26 cellular contexts compared by ENCODE assay signal in genomic region chr18:55504808-55505207, GRCh38.
DNase-seq lines count a peak whose midpoint lies in the region; ATAC-seq and TF ChIP-seq lines count a peak whose summit lies in the region.
"Had no signal": no experiment of that assay in that cellular context is flagged by ENCODE, and none has a peak within 500 bp of the region (broad histone marks: within the 10 kb centered on the region; RNA-seq: fewer than 3 reads in every experiment).

No MANE protein-coding gene starts in this region.

- H3K36me3 ChIP-seq in HEK293 (ENCODE audit: control insufficient read depth in 2 of 2, insufficient read depth in 1 of 2, low read length in 2 of 2): no peaks in the 10 kb centered on the region

- CTCF ChIA-PET in HEK293 (lab: Yijun Ruan, JAX): no interaction called here

- H3K9me3 Mint-ChIP-seq in naive B cell: no peaks in the 10 kb centered on the region
- H3K9me3 Mint-ChIP-seq: GM23338 had no signal

- no peak for TF ChIP-seq CTCF in HEK293 (tag by site-specific recombination; IDR thresholded peaks at IDR 0.05)

- H3K4me1 ChIP-seq in HEK293 (ENCODE audit: control insufficient read depth, insufficient read depth, low read length): peaks cover 30% of the 10 kb centered on the region

- H3K36me3 Mint-ChIP-seq in naive B cell: no peaks in the 10 kb centered on the region
- H3K36me3 Mint-ChIP-seq: CD14-positive monocyte had no signal

- DNase-seq in DMS 273 (lab: John Stamatoyannopoulos, UW; ENCODE audit: unreplicated experiment) (peak; percentile 20), DMS 273 treated with DMSO at 0.1 percent for 48 hours (lab: John Stamatoyannopoulos, UW) (no peak), NCI-H69 (lab: John Stamatoyannopoulos, UW) (peak; percentile 86), naive B cell (no peak), NCI-H510A (lab: John Stamatoyannopoulos, UW) (no peak)
- no peak for DNase-seq in stimulated activated CD4-positive, alpha-beta T cell treated with anti-CD3 and anti-CD28 coated beads, Interleukin-15, amount 100 ng/mL, for 24 hours
- DNase-seq: ACHN, DMS79, KG1, NCI-H1436, NCI-H187 treated with DMSO at 0.1 percent for 48 hours, NCI-H2107, NCI-H2227 treated with DMSO at 0.1 percent for 48 hours, NCI-H524 treated with DMSO at 0.1 percent for 48 hours, OCI-M1, Right ventricle myocardium superior, T-helper 9 cell had no signal

- H3K27ac Mint-ChIP-seq in naive B cell: peak overlapping the region in 5 of 6 donors; percentile 22 to 99 (median 39)
- H3K27ac Mint-ChIP-seq: CD14-positive monocyte, GM23338 had no signal

- no peak for ATAC-seq in naive B cell (ENCODE audit: low read depth in 2 of 2)
- ATAC-seq in HG03520 (IDR thresholded peaks at IDR 0.05; ENCODE audit: unreplicated experiment): no peak
- ATAC-seq: GM12878, GM23338, HCT116, HepG2 had no signal

- no peaks in the 10 kb centered on the region for H3K9me3 ChIP-seq in HEK293 (ENCODE audit: control insufficient read depth, insufficient read depth, low read depth, low read length)

- H3K4me3 ChIP-seq in HEK293 (ENCODE audit: low read depth, low read length): no peak overlapping the region
- H3K4me3 ChIP-seq: GM12878, GM23338 had no signal

- H3K27ac ChIP-seq in HEK293 (ENCODE audit: extremely low read depth, low read depth, low read length): no peak overlapping the region
- H3K27ac ChIP-seq: 22Rv1, HL-60 had no signal

- H3K4me3 Mint-ChIP-seq in naive B cell: no peak overlapping the region
- H3K4me3 Mint-ChIP-seq: CD14-positive monocyte, GM23338 had no signal

- peaks cover 16 to 45% (median 41%) of the 10 kb centered on the region in 3 donors for H3K4me1 Mint-ChIP-seq in naive B cell

- H3K27me3 Mint-ChIP-seq in naive B cell: no peaks in the 10 kb centered on the region

- POLR2A ChIA-PET in HEK293 (lab: Yijun Ruan, JAX): no interaction called here

TF ChIP-seq in HEK293, 187 proteins besides CTCF, POLR2A, EP300 and RAD21:
- TF ChIP-seq ZXDB (tag by site-specific recombination; IDR thresholded peaks at IDR 0.05) (0 out of 2 replicates have a peak, but pooled peaks have one; percentile 28), SP7 (tag by site-specific recombination; IDR thresholded peaks at IDR 0.05) (peak; percentile 67), ZBTB21 (tag by site-specific recombination; IDR thresholded peaks at IDR 0.05) (no peak), ZNF843 (tag by site-specific recombination; IDR thresholded peaks at IDR 0.05) (peak; percentile 88), ZNF658 (tag by site-specific recombination; IDR thresholded peaks at IDR 0.05) (no peak), ZNF114 (tag by site-specific recombination; IDR thresholded peaks at IDR 0.05) (no peak), OSR2 (tag by site-specific recombination; IDR thresholded peaks at IDR 0.05) (peak; percentile 29; the same call in 1 of the 2 replicates), KLF7 (tag by site-specific recombination; IDR thresholded peaks at IDR 0.05; ENCODE audit: borderline replicate concordance) (no peak), ZNF561 (tag by site-specific recombination; IDR thresholded peaks at IDR 0.05; ENCODE audit: borderline replicate concordance) (no peak), YY2 (tag by site-specific recombination; IDR thresholded peaks at IDR 0.05) (no peak), FEZF1 (tag by site-specific recombination; IDR thresholded peaks at IDR 0.05) (peak; percentile 81), ZNF580 (tag by site-specific recombination; IDR thresholded peaks at IDR 0.05) (peak; percentile 60; the same call in 1 of the 2 replicates), ZNF785 (tag by site-specific recombination; IDR thresholded peaks at IDR 0.05) (no peak)
- TF ChIP-seq, protein P1, sequence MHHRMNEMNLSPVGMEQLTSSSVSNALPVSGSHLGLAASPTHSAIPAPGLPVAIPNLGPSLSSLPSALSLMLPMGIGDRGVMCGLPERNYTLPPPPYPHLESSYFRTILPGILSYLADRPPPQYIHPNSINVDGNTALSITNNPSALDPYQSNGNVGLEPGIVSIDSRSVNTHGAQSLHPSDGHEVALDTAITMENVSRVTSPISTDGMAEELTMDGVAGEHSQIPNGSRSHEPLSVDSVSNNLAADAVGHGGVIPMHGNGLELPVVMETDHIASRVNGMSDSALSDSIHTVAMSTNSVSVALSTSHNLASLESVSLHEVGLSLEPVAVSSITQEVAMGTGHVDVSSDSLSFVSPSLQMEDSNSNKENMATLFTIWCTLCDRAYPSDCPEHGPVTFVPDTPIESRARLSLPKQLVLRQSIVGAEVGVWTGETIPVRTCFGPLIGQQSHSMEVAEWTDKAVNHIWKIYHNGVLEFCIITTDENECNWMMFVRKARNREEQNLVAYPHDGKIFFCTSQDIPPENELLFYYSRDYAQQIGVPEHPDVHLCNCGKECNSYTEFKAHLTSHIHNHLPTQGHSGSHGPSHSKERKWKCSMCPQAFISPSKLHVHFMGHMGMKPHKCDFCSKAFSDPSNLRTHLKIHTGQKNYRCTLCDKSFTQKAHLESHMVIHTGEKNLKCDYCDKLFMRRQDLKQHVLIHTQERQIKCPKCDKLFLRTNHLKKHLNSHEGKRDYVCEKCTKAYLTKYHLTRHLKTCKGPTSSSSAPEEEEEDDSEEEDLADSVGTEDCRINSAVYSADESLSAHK (tag by site-specific recombination; IDR thresholded peaks at IDR 0.05): peak; percentile 26; the same call in 1 of the 2 replicates
- TF ChIP-seq, protein P2, sequence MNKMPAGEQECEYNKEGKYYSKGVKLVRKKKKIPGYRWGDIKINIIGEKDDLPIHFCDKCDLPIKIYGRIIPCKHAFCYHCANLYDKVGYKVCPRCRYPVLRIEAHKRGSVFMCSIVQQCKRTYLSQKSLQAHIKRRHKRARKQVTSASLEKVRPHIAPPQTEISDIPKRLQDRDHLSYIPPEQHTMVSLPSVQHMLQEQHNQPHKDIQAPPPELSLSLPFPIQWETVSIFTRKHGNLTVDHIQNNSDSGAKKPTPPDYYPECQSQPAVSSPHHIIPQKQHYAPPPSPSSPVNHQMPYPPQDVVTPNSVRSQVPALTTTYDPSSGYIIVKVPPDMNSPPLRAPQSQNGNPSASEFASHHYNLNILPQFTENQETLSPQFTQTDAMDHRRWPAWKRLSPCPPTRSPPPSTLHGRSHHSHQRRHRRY (tag by site-specific recombination; IDR thresholded peaks at IDR 0.05): no peak
- TF ChIP-seq, protein P3, sequence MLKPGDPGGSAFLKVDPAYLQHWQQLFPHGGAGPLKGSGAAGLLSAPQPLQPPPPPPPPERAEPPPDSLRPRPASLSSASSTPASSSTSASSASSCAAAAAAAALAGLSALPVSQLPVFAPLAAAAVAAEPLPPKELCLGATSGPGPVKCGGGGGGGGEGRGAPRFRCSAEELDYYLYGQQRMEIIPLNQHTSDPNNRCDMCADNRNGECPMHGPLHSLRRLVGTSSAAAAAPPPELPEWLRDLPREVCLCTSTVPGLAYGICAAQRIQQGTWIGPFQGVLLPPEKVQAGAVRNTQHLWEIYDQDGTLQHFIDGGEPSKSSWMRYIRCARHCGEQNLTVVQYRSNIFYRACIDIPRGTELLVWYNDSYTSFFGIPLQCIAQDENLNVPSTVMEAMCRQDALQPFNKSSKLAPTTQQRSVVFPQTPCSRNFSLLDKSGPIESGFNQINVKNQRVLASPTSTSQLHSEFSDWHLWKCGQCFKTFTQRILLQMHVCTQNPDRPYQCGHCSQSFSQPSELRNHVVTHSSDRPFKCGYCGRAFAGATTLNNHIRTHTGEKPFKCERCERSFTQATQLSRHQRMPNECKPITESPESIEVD (tag by site-specific recombination; IDR thresholded peaks at IDR 0.05): peak; percentile 58; the same call in 1 of the 2 replicates
TF ChIP-seq in HEK293: peak in this region for 8.

Comparison
In these comparisons a context has a peak if more than half of its experiments do, and no peak if none do; other contexts are left out.
1. DNase-seq: peak in DMS 273 (single experiment) and NCI-H69 (single experiment); none in DMS 273 treated with DMSO at 0.1 percent for 48 hours (single experiment), naive B cell (single experiment), stimulated activated CD4-positive, alpha-beta T cell treated with anti-CD3 and anti-CD28 coated beads, Interleukin-15, amount 100 ng/mL, for 24 hours (single experiment) and NCI-H510A (single experiment).